ENCODE assay signal across 8 cellular contexts in genomic region chr10:112953075-112953501, GRCh38. TPM values are rescaled to one million over a fixed set of nuclear protein-coding genes. Genes with fewer than 3 reads are reported as not detected.
DNase-seq lines count a peak whose midpoint lies in the region; ATAC-seq and TF ChIP-seq lines count a peak whose summit lies in the region.

No MANE protein-coding gene starts in this region.

- peak overlapping the region; percentile 90 to 96 (median 94) for H3K27ac ChIP-seq in body of pancreas

- peak in 2 of 3 donors; percentile 13 to 35 for TF ChIP-seq POLR2A in body of pancreas (IDR thresholded peaks at IDR 0.05)

- no peaks in the 10 kb centered on the region for H3K9me3 ChIP-seq in body of pancreas

- H3K4me3 Mint-ChIP-seq in stimulated activated effector memory CD8-positive, alpha-beta T cell treated with anti-CD3 and anti-CD28 coated beads, Interleukin-12 subunit alpha, Interleukin-12 subunit beta, amount 100 ng/mL, for 72 hours = peak overlapping the region; percentile 94

- peaks cover 46% of the 10 kb centered on the region for H3K4me1 ChIP-seq in body of pancreas

- intact Hi-C loops in body of pancreas (cut with DNase I) = no loop called here

- H3K27me3 ChIP-seq in body of pancreas = no peaks in the 10 kb centered on the region

- no peak for ATAC-seq in body of pancreas
- no peak for ATAC-seq in stimulated activated effector memory CD8-positive, alpha-beta T cell treated with anti-CD3 and anti-CD28 coated beads, Interleukin-12 subunit alpha, Interleukin-12 subunit beta, amount 100 ng/mL, for 72 hours

- no peaks in the 10 kb centered on the region for H3K36me3 ChIP-seq in body of pancreas (replicated peaks in 1 of 2; ENCODE audit: insufficient read depth in 1 of 2, low read depth in 2 of 2)

- H3K4me1 Mint-ChIP-seq in stimulated activated effector memory CD8-positive, alpha-beta T cell treated with anti-CD3 and anti-CD28 coated beads, Interleukin-12 subunit alpha, Interleukin-12 subunit beta, amount 100 ng/mL, for 72 hours = peaks cover 43% of the 10 kb centered on the region

- no peaks in the 10 kb centered on the region for H3K36me3 Mint-ChIP-seq in stimulated activated effector memory CD8-positive, alpha-beta T cell treated with anti-CD3 and anti-CD28 coated beads, Interleukin-12 subunit alpha, Interleukin-12 subunit beta, amount 100 ng/mL, for 72 hours

- no peak for TF ChIP-seq CTCF in body of pancreas (IDR thresholded peaks at IDR 0.05)

- no peaks in the 10 kb centered on the region for H3K9me3 Mint-ChIP-seq in stimulated activated effector memory CD8-positive, alpha-beta T cell treated with anti-CD3 and anti-CD28 coated beads, Interleukin-12 subunit alpha, Interleukin-12 subunit beta, amount 100 ng/mL, for 72 hours

- H3K4me3 ChIP-seq in body of pancreas = peak overlapping the region; percentile 45 to 86

- WGBS in body of pancreas, 2 donors = 5 to 12% methylated on average over 19 of the region's 19 CpGs

- peak overlapping the region; percentile 33 for H3K27ac Mint-ChIP-seq in stimulated activated effector memory CD8-positive, alpha-beta T cell treated with anti-CD3 and anti-CD28 coated beads, Interleukin-12 subunit alpha, Interleukin-12 subunit beta, amount 100 ng/mL, for 72 hours

- DNase-seq in HK-2 (ENCODE audit: unreplicated experiment) = peak; percentile 68
- DNase-seq in body of pancreas = peak; percentile 33 to 61 (median 42)
- peak; percentile 30 for DNase-seq in kidney glomerular epithelial cell (lab: John Stamatoyannopoulos, UW)
- DNase-seq in stimulated activated effector memory CD8-positive, alpha-beta T cell treated with anti-CD3 and anti-CD28 coated beads, Interleukin-12 subunit alpha, Interleukin-12 subunit beta, amount 100 ng/mL, for 72 hours (ENCODE audit: low spot score in 2 of 2) = no peak
- DNase-seq in stimulated activated CD4-positive, alpha-beta T cell treated with anti-CD3 and anti-CD28 coated beads, Interleukin-12 subunit alpha, Interleukin-12 subunit beta, amount 100 ng/mL, for 4 hours = no peak
- DNase-seq in NCI-H510A (lab: John Stamatoyannopoulos, UW) = no peak
- no peak for DNase-seq in HUDEP-2 (lab: John Stamatoyannopoulos, UW; ENCODE audit: unreplicated experiment in 76 of 76)
- no peak for DNase-seq in stimulated activated CD4-positive, alpha-beta T cell treated with anti-CD3 and anti-CD28 coated beads, Interleukin-15, amount 100 ng/mL, for 24 hours

RNA-seq across cellular contexts. Expression of gene TCF7L2, which starts 3.0 kb away (rescaled TPM):
- total RNA-seq in body of pancreas = 10 to 100 TPM in 1 of 2 donors, 1 to 10 TPM in 1; 9.1 to 25.7 TPM

Comparison
In these comparisons a context has a peak if more than half of its experiments do, and no peak if none do; other contexts are left out.
1. DNase-seq: peak in HK-2 (single experiment), body of pancreas (4 of 4) and kidney glomerular epithelial cell (single experiment); none in stimulated activated effector memory CD8-positive, alpha-beta T cell treated with anti-CD3 and anti-CD28 coated beads, Interleukin-12 subunit alpha, Interleukin-12 subunit beta, amount 100 ng/mL, for 72 hours (0 of 2), stimulated activated CD4-positive, alpha-beta T cell treated with anti-CD3 and anti-CD28 coated beads, Interleukin-12 subunit alpha, Interleukin-12 subunit beta, amount 100 ng/mL, for 4 hours (single experiment), NCI-H510A (single experiment), HUDEP-2 (0 of 76) and stimulated activated CD4-positive, alpha-beta T cell treated with anti-CD3 and anti-CD28 coated beads, Interleukin-15, amount 100 ng/mL, for 24 hours (single experiment).